17 cellular contexts compared by ENCODE assay signal in genomic region chr9:137799630-137799983, GRCh38.
"Had no signal": no experiment of that assay in that cellular context is flagged by ENCODE, and none has a peak within 500 bp of the region (broad histone marks: within the 10 kb centered on the region; RNA-seq: fewer than 3 reads in every experiment).

No MANE protein-coding gene starts in this region.

- H3K27ac ChIP-seq: dorsolateral prefrontal cortex, foreskin keratinocyte, hepatocyte, spleen had no signal

- H3K9me3 ChIP-seq: spleen had no signal

- H3K27me3 Mint-ChIP-seq: naive thymus-derived CD8-positive, alpha-beta T cell had no signal

- H3K4me1 ChIP-seq: foreskin keratinocyte, spleen had no signal

- H3K4me3 ChIP-seq: dorsolateral prefrontal cortex, hepatocyte, lung, spleen had no signal

- H3K9me3 Mint-ChIP-seq: naive thymus-derived CD8-positive, alpha-beta T cell had no signal

- ATAC-seq: foreskin keratinocyte; left colon; left ventricle myocardium superior; naive thymus-derived CD8-positive, alpha-beta T cell had no signal

- DNase-seq: caudate nucleus; cortex of kidney; dorsolateral prefrontal cortex; effector CD8-positive, alpha-beta T cell; foreskin keratinocyte; head of caudate nucleus; left colon; left ventricle myocardium superior; naive thymus-derived CD8-positive, alpha-beta T cell; spleen; stimulated activated CD4-positive, alpha-beta T cell treated with anti-CD3 and anti-CD28 coated beads, Interleukin-15, amount 100 ng/mL, for 24 hours; stimulated activated CD4-positive, alpha-beta T cell treated with anti-CD3 and anti-CD28 coated beads, Interleukin-1b, Interleukin-23, amount 100 ng/mL, for 48 hours; stimulated activated CD4-positive, alpha-beta T cell treated with anti-CD3 and anti-CD28 coated beads, Interleukin-4, amount 100 ng/mL, for 24 hours; stimulated activated naive CD4-positive, alpha-beta T cell treated with Interleukin-2 at 50 U/mL for 16 hours; trophoblast cell had no signal

- H3K4me2 ChIP-seq: hepatocyte had no signal

- H2AFZ ChIP-seq: hepatocyte had no signal

- H3K27me3 ChIP-seq: dorsolateral prefrontal cortex, foreskin keratinocyte, hepatocyte, spleen had no signal
